Comparison of ENCODE assay signal across 9 cellular contexts in the genomic region with DNA sequence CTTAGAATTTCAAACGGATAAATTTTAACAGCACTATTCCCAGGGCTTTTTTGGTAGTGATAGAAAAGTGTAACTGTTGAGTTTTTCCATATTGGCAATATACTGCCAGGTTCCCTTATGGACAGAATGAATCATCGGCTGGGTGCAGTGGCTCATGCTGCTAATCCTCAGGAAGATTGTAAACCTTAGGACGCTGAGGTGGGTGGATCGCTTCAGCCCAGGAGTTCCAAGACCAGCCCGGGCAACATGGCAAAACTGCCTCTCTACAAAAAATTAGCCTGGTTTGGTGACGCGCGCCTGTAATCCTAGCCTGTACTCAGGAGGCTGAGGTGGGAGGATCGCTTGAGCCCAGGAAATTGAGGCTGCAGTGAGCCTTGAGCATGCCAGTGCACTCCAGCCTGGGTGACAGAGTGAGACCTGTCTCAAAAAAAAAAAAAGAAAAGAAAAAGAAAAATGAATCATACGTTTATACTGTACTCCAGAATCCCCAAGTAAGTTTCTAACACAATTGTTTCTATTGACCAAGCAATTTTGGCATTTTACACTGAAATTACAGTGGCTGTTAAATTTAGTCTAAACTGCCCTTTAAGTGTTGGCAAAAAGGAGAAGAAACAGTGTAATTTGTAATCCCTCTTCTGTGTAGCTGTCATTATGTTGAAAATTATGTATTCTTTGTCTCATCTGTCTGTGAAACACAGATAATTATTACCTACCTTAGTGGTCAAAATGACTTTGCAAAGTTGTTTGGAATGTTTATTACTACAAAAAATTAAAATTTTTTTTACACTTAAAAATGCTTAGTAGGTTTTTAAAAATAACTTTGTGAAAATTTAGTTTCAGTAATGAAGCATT. TPM values are rescaled to one million over a fixed set of nuclear protein-coding genes. Genes with fewer than 3 reads are reported as not detected.
DNase-seq lines count a peak whose midpoint lies in the region; TF ChIP-seq lines count a peak whose summit lies in the region.
"Had no signal": no experiment of that assay in that cellular context is flagged by ENCODE, and none has a peak within 500 bp of the region (broad histone marks: within the 10 kb centered on the region; RNA-seq: fewer than 3 reads in every experiment).

No MANE protein-coding gene starts in this region.

- CTCF ChIA-PET in MCF 10A (lab: Yijun Ruan, JAX): interaction anchor here (0.7 kb wide), 1 partner anchor 293 kb away, joined by 3 read pairs; no protein-coding TSS in a partner anchor

- H3K27me3 Mint-ChIP-seq in MCF 10A (ENCODE audit: insufficient read depth, unreplicated experiment): no peaks in the 10 kb centered on the region

- H3K27ac ChIP-seq in breast epithelium: no peak overlapping the region
- no peak overlapping the region; the same call in 1 of the 2 replicates for H3K27ac ChIP-seq in SK-N-MC
- no peak overlapping the region for H3K27ac ChIP-seq in suprapubic skin
- H3K27ac ChIP-seq in tibial artery: no peak overlapping the region

- intact Hi-C loops in MCF 10A (cut with micrococcal nuclease): loop anchor here (5.0 to 10.0 kb wide), 2 partner anchors 55 to 293 kb away; a partner anchor contains a TSS
- intact Hi-C loops in breast epithelium (cut with DNase I; ENCODE audit: low total_unique reads): no loop called here
- intact Hi-C loops in tibial artery (cut with DNase I; ENCODE audit: low total_unique reads): loop anchor here (5.0 kb wide), 1 partner anchor 55 kb away; a partner anchor contains a TSS

- TF ChIP-seq CTCF in MCF 10A (IDR thresholded peaks at IDR 0.05; ENCODE audit: unreplicated experiment) (no peak), breast epithelium (IDR thresholded peaks at IDR 0.05) (no peak), fibroblast of mammary gland (conservative IDR thresholded peaks at IDR 0.05; ENCODE audit: control insufficient read depth, insufficient read depth, low read depth, low read length) (no peak), suprapubic skin (IDR thresholded peaks at IDR 0.05) (no peak), tibial artery (IDR thresholded peaks at IDR 0.05) (no peak)

- POLR2A ChIA-PET in MCF 10A (lab: Yijun Ruan, JAX): interaction anchor here (0.7 to 3.4 kb wide), 13 partner anchors 9 to 357 kb away, joined by 3 to 98 read pairs (median 5); a partner anchor contains a TSS

- no peaks in the 10 kb centered on the region for H3K9me3 Mint-ChIP-seq in MCF 10A (ENCODE audit: unreplicated experiment)

- TF ChIP-seq POLR2A in breast epithelium (IDR thresholded peaks at IDR 0.05) (no peak), suprapubic skin (IDR thresholded peaks at IDR 0.05) (no peak)

- WGBS in suprapubic skin: 91% methylated on average over 10 of the region's 10 CpGs

- H3K27me3 ChIP-seq in breast epithelium: no peaks in the 10 kb centered on the region
- no peaks in the 10 kb centered on the region for H3K27me3 ChIP-seq in suprapubic skin
- no peaks in the 10 kb centered on the region for H3K27me3 ChIP-seq in tibial artery

- H3K9me3 ChIP-seq in breast epithelium: no peaks in the 10 kb centered on the region
- H3K9me3 ChIP-seq in SK-N-MC (ENCODE audit: low read depth, low read length): no peaks in the 10 kb centered on the region
- H3K9me3 ChIP-seq in suprapubic skin: no peaks in the 10 kb centered on the region
- H3K9me3 ChIP-seq in tibial artery: no peaks in the 10 kb centered on the region

- H3K9ac ChIP-seq in SK-N-MC (ENCODE audit: insufficient read length): peak overlapping the region; percentile 50

- H3K27ac Mint-ChIP-seq in MCF 10A (ENCODE audit: low read depth, unreplicated experiment): peak overlapping the region; percentile 93

- H3K4me3 Mint-ChIP-seq in MCF 10A (ENCODE audit: unreplicated experiment): peak overlapping the region; percentile 97

- TF ChIP-seq EP300 in suprapubic skin (IDR thresholded peaks at IDR 0.05): no peak

- DNase-seq in MCF 10A (ENCODE audit: unreplicated experiment) (peak; percentile 72), breast epithelium (ENCODE audit: low spot score in 2 of 2) (no peak), SK-N-MC (ENCODE audit: low read depth, low spot score) (no peak), fibroblast of mammary gland (ENCODE audit: low read depth) (peak; percentile 37), suprapubic skin (ENCODE audit: low spot score in 2 of 2) (no peak), tibial artery (no peak)
- no peak for DNase-seq in activated effector memory CD4-positive, alpha-beta T cell treated with anti-CD3 and anti-CD28 coated beads, Interleukin-2, amount 50 U/mL, for 16 hours
- no peak for DNase-seq in central memory CD4-positive, alpha-beta T cell
- DNase-seq: stimulated activated CD4-positive, alpha-beta T cell treated with anti-CD3 and anti-CD28 coated beads, Interleukin-4, amount 100 ng/mL, for 1 hour had no signal

- peaks cover 6% of the 10 kb centered on the region for H3K4me1 Mint-ChIP-seq in MCF 10A (ENCODE audit: insufficient read depth, unreplicated experiment)

- H3K36me3 ChIP-seq in breast epithelium: no peaks in the 10 kb centered on the region
- H3K36me3 ChIP-seq in SK-N-MC (ENCODE audit: insufficient read depth, low read length): no peaks in the 10 kb centered on the region; the same call in 1 of the 2 replicates
- no peaks in the 10 kb centered on the region for H3K36me3 ChIP-seq in suprapubic skin
- H3K36me3 ChIP-seq in tibial artery: peaks cover 0 to 5% (median 0%) of the 10 kb centered on the region in 3 donors

- H3K4me3 ChIP-seq in breast epithelium (peak overlapping the region in 1 of 3 donors; percentile 76), SK-N-MC (peak overlapping the region; percentile 87), fibroblast of mammary gland (ENCODE audit: control insufficient read depth, low read depth, low read length) (peak overlapping the region; percentile 87), suprapubic skin (peak overlapping the region; percentile 92), tibial artery (peak overlapping the region in 1 of 2 donors; percentile 87)

- no TSS peak for BruUV-seq in MCF 10A (replicated peaks; lab: Mats Ljungman, UMichigan)

- peaks cover 5% of the 10 kb centered on the region for H3K36me3 Mint-ChIP-seq in MCF 10A (ENCODE audit: insufficient read depth, unreplicated experiment)

- H3K4me1 ChIP-seq in breast epithelium: no peaks in the 10 kb centered on the region
- peaks cover 24% of the 10 kb centered on the region for H3K4me1 ChIP-seq in suprapubic skin
- peaks cover 3 to 45% (median 18%) of the 10 kb centered on the region in 4 donors for H3K4me1 ChIP-seq in tibial artery

RNA-seq across cellular contexts. Expression of a gene that starts 1.8 kb away (rescaled TPM):
- total RNA-seq in MCF 10A (2022): 58.5 and 64.9 TPM in 2 replicates
- 10 to 100 TPM; 36.6 to 59.9 (median 37.4) TPM for total RNA-seq in breast epithelium
- total RNA-seq in suprapubic skin: 10 to 100 TPM; 24.6 to 56.0 (median 38.8) TPM

RNA-seq across cellular contexts. Expression of a gene that starts 10.6 kb away (rescaled TPM):
- 0.72 and 0.81 TPM in 2 replicates for total RNA-seq in MCF 10A (2022)
- under 1 TPM; 0.29 to 0.48 (median 0.33) TPM for total RNA-seq in breast epithelium
- under 1 TPM in 3 of 4 donors, not detected in 1; 0.21 to 0.56 (median 0.29) TPM for total RNA-seq in suprapubic skin

RNA-seq across cellular contexts. Expression of a gene that starts 56.9 kb away (rescaled TPM):
- total RNA-seq in MCF 10A (2022) (101 and 117 TPM in 2 replicates), breast epithelium (10 to 100 TPM; 35.7 to 52.7 (median 42.0) TPM), suprapubic skin (10 to 100 TPM; 46.3 to 58.3 (median 55.1) TPM)

Comparison
In these comparisons a context has a peak if more than half of its experiments do, and no peak if none do; other contexts are left out.
1. DNase-seq: peak in MCF 10A (single experiment) and fibroblast of mammary gland (single experiment); none in breast epithelium (0 of 2), SK-N-MC (single experiment), suprapubic skin (0 of 2), tibial artery (0 of 2), activated effector memory CD4-positive, alpha-beta T cell treated with anti-CD3 and anti-CD28 coated beads, Interleukin-2, amount 50 U/mL, for 16 hours (single experiment) and central memory CD4-positive, alpha-beta T cell (single experiment).